12 cellular contexts compared by ENCODE assay signal in genomic region chr1:42484382-42484781, GRCh38. TPM values are rescaled to one million over a fixed set of nuclear protein-coding genes. Genes with fewer than 3 reads are reported as not detected.
DNase-seq lines count a peak whose midpoint lies in the region; ATAC-seq lines count a peak whose summit lies in the region.
"Had no signal": no experiment of that assay in that cellular context is flagged by ENCODE, and none has a peak within 500 bp of the region (broad histone marks: within the 10 kb centered on the region; RNA-seq: fewer than 3 reads in every experiment).

No MANE protein-coding gene starts in this region.

- H3K4me3 Mint-ChIP-seq in activated CD8-positive, alpha-beta memory T cell treated with anti-CD3 and anti-CD28 coated beads, Interleukin-2, amount 10 ng/mL, durations not matched to agents 7 days and 5 days: no peak overlapping the region

- H3K27ac Mint-ChIP-seq in activated CD8-positive, alpha-beta memory T cell treated with anti-CD3 and anti-CD28 coated beads, Interleukin-2, amount 10 ng/mL, durations not matched to agents 7 days and 5 days: no peak overlapping the region

- ATAC-seq in activated CD8-positive, alpha-beta memory T cell treated with anti-CD3 and anti-CD28 coated beads, Interleukin-2, amount 10 ng/mL, durations not matched to agents 7 days and 5 days: no peak
- ATAC-seq in HG03135 (IDR thresholded peaks at IDR 0.05; ENCODE audit: unreplicated experiment): no peak
- ATAC-seq: HCT116 had no signal

- DNase-seq in AG20443 (ENCODE audit: low spot score) (peak; percentile 78), HS-27A (ENCODE audit: low read depth) (peak; percentile 61), amniotic stem cell (lab: John Stamatoyannopoulos, UW) (peak; percentile 31), kidney glomerular epithelial cell (lab: John Stamatoyannopoulos, UW) (peak; percentile 56), activated gamma-delta T cell (lab: John Stamatoyannopoulos, UW) (no peak)
- DNase-seq in activated CD8-positive, alpha-beta memory T cell treated with anti-CD3 and anti-CD28 coated beads, Interleukin-2, amount 10 ng/mL, durations not matched to agents 7 days and 5 days: no peak
- no peak for DNase-seq in activated CD4-positive, alpha-beta T cell treated with anti-CD3 and anti-CD28 coated beads, Interleukin-2, amount 50 U/mL, for 48 hours
- DNase-seq: activated naive CD4-positive, alpha-beta T cell; NCI-H187; stimulated activated CD4-positive, alpha-beta T cell treated with anti-CD3 and anti-CD28 coated beads, Interleukin-4, amount 100 ng/mL, for 4 hours had no signal

- CTCF ChIA-PET in activated CD8-positive, alpha-beta memory T cell treated with anti-CD3 and anti-CD28 coated beads, Interleukin-2, amount 10 ng/mL, durations not matched to agents 7 days and 5 days (lab: Charles Lee): no interaction called here

- H3K9me3 Mint-ChIP-seq in activated CD8-positive, alpha-beta memory T cell treated with anti-CD3 and anti-CD28 coated beads, Interleukin-2, amount 10 ng/mL, durations not matched to agents 7 days and 5 days (ENCODE audit: low read depth): no peaks in the 10 kb centered on the region

- no peaks in the 10 kb centered on the region for H3K36me3 Mint-ChIP-seq in activated CD8-positive, alpha-beta memory T cell treated with anti-CD3 and anti-CD28 coated beads, Interleukin-2, amount 10 ng/mL, durations not matched to agents 7 days and 5 days

- H3K27me3 Mint-ChIP-seq in activated CD8-positive, alpha-beta memory T cell treated with anti-CD3 and anti-CD28 coated beads, Interleukin-2, amount 10 ng/mL, durations not matched to agents 7 days and 5 days: no peaks in the 10 kb centered on the region

- H3K4me1 Mint-ChIP-seq in activated CD8-positive, alpha-beta memory T cell treated with anti-CD3 and anti-CD28 coated beads, Interleukin-2, amount 10 ng/mL, durations not matched to agents 7 days and 5 days: no peaks in the 10 kb centered on the region

RNA-seq across cellular contexts. Expression of gene CCDC30, which starts 21.3 kb away (rescaled TPM):
- total RNA-seq in activated CD8-positive, alpha-beta memory T cell treated with anti-CD3 and anti-CD28 coated beads, Interleukin-2, amount 10 ng/mL, durations not matched to agents 7 days and 5 days: 1 to 10 TPM; 1.5 to 2.9 TPM

RNA-seq across cellular contexts. Expression of gene PPCS, which starts 28.0 kb away (rescaled TPM):
- total RNA-seq in activated CD8-positive, alpha-beta memory T cell treated with anti-CD3 and anti-CD28 coated beads, Interleukin-2, amount 10 ng/mL, durations not matched to agents 7 days and 5 days: 10 to 100 TPM; 32.0 to 40.4 TPM

RNA-seq across cellular contexts. Expression of gene ZMYND12, which starts 28.6 kb away (rescaled TPM):
- 1 to 10 TPM in 1 of 2 experiments, under 1 TPM in 1; 0.21 to 1.1 TPM for total RNA-seq in activated CD8-positive, alpha-beta memory T cell treated with anti-CD3 and anti-CD28 coated beads, Interleukin-2, amount 10 ng/mL, durations not matched to agents 7 days and 5 days

Comparison
In these comparisons a context has a peak if more than half of its experiments do, and no peak if none do; other contexts are left out.
1. DNase-seq: peak in AG20443 (single experiment), HS-27A (single experiment), amniotic stem cell (single experiment) and kidney glomerular epithelial cell (single experiment); none in activated CD8-positive, alpha-beta memory T cell treated with anti-CD3 and anti-CD28 coated beads, Interleukin-2, amount 10 ng/mL, durations not matched to agents 7 days and 5 days (single experiment), activated CD4-positive, alpha-beta T cell treated with anti-CD3 and anti-CD28 coated beads, Interleukin-2, amount 50 U/mL, for 48 hours (0 of 2) and activated gamma-delta T cell (single experiment).